8 cellular contexts compared by ENCODE assay signal in the genomic region with DNA sequence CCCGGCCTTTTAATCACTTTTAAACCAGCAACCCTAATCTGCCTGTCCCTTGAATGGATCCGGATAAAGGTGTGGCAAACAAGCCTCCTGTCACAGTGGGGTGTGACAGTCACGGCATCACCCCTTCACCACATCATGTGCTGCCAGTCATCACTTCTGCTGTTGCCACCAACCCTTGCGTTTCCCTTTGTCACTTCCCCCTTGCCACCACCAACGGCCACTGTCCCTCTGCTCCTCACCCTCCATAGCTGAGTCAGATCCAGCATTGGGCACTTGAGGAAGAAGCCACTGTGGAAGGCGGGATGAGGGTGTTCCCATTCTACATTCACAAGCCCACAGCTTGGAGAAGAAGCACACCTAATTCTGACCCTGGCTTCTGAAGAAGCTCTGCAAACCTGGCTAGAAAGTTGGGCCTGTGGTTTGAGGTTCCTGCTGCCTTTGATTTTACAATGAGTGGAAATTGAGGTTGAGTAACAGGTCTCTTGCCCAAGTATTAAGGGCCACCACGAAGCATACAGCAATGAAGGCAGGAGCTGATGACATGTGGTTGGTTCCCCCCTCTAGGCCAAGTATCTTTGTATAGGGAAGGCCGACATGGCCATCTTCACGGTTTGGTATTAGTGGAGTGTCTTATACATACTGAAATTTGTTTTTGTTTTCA. TPM values are rescaled to one million over a fixed set of nuclear protein-coding genes. Genes with fewer than 3 reads are reported as not detected.
A peak's percentile ranks its signal among the peaks of the same experiment; 100 is the strongest.
DNase-seq lines count a peak whose midpoint lies in the region; ATAC-seq and TF ChIP-seq lines count a peak whose summit lies in the region.

No MANE protein-coding gene starts in this region.

- no peaks in the 10 kb centered on the region for H3K27me3 ChIP-seq in transverse colon

- no peak for TF ChIP-seq EP300 in transverse colon (IDR thresholded peaks at IDR 0.05; ENCODE audit: low read depth)

- no peaks in the 10 kb centered on the region for H3K9me3 ChIP-seq in transverse colon

- H3K4me3 Mint-ChIP-seq in CD14-positive monocyte (peak overlapping the region; percentile 41 to 46), memory B cell (peak overlapping the region; percentile 30)

- peaks cover 75% of the 10 kb centered on the region for H3K4me1 Mint-ChIP-seq in CD14-positive monocyte
- peaks cover 19% of the 10 kb centered on the region for H3K4me1 Mint-ChIP-seq in memory B cell

- no peaks in the 10 kb centered on the region for H3K36me3 ChIP-seq in transverse colon

- peak overlapping the region; percentile 97 to 99 (median 99) for H3K27ac Mint-ChIP-seq in CD14-positive monocyte
- H3K27ac Mint-ChIP-seq in memory B cell = peak overlapping the region; percentile 93

- no peak for TF ChIP-seq POLR2A in transverse colon (IDR thresholded peaks at IDR 0.05)

- peak; percentile 98 for DNase-seq in CD14-positive monocyte (ENCODE audit: low spot score)
- peak; percentile 98 for DNase-seq in MV-4-11 (lab: John Stamatoyannopoulos, UW)
- DNase-seq in activated T-cell treated with anti-CD3 and anti-CD28 coated beads, Interleukin-2, amount 50 U/mL, for 1 hour = peak; percentile 61
- DNase-seq in memory B cell (ENCODE audit: low spot score in 2 of 2) = peak; percentile 51 to 66
- peak; percentile 46 for DNase-seq in transverse colon
- no peak for DNase-seq in GM19240 (ENCODE audit: insufficient read length, low spot score)
- no peak for DNase-seq in middle frontal gyrus (ENCODE audit: extremely low spot score, low spot score)
- DNase-seq in NCI-H1436 (lab: John Stamatoyannopoulos, UW) = no peak

- intact Hi-C loops in CD14-positive monocyte (cut with micrococcal nuclease) = loop anchor here (5.0 to 10.0 kb wide), 6 partner anchors 44 to 316 kb away; a partner anchor contains a TSS
- intact Hi-C loops in transverse colon (cut with DNase I; ENCODE audit: low total_unique reads) = no loop called here

- WGBS in transverse colon (ENCODE audit: low coverage in 1 of 2), 2 donors = 77 to 100% methylated on average over 1 to 9 of the region's 9 CpGs

- peaks cover 0 to 7% of the 10 kb centered on the region in 2 donors for H3K36me3 Mint-ChIP-seq in CD14-positive monocyte
- no peaks in the 10 kb centered on the region for H3K36me3 Mint-ChIP-seq in memory B cell

- ATAC-seq in memory B cell (ENCODE audit: low read depth) = peak; percentile 99

- no peaks in the 10 kb centered on the region for H3K4me1 ChIP-seq in transverse colon

- H3K27me3 Mint-ChIP-seq in CD14-positive monocyte (ENCODE audit: low read depth in 3 of 3) (peaks cover 0 to 2% (median 0%) of the 10 kb centered on the region in 3 donors), memory B cell (no peaks in the 10 kb centered on the region)

- in situ Hi-C loops in transverse colon (cut with MboI; ENCODE audit: low pct_ligation_motif_present in 1 of 4, low pct_unique_long_range_greater_than_20kb in 1 of 4, low sequenced_read_pairs in 3 of 4) = no loop called here

- no peak overlapping the region for H3K27ac ChIP-seq in transverse colon

- TF ChIP-seq CTCF in CD14-positive monocyte (IDR thresholded peaks at IDR 0.05) = no peak
- TF ChIP-seq CTCF in transverse colon (IDR thresholded peaks at IDR 0.05) = no peak

- H3K4me3 ChIP-seq in transverse colon = no peak overlapping the region

- H3K9me3 Mint-ChIP-seq in CD14-positive monocyte (peaks cover 0 to 5% (median 0%) of the 10 kb centered on the region in 7 donors), memory B cell (no peaks in the 10 kb centered on the region)

RNA-seq across cellular contexts. Expression of a gene that starts 22.9 kb away (rescaled TPM):
- polyA plus RNA-seq in CD14-positive monocyte = 10 to 100 TPM; 46.2 to 53.0 TPM
- 10 to 100 TPM; 20.5 to 42.3 (median 37.4) TPM for total RNA-seq in transverse colon

Comparison
In these comparisons a context has a peak if more than half of its experiments do, and no peak if none do; other contexts are left out.
1. DNase-seq: peak in CD14-positive monocyte (single experiment), MV-4-11 (single experiment), activated T-cell treated with anti-CD3 and anti-CD28 coated beads, Interleukin-2, amount 50 U/mL, for 1 hour (single experiment), memory B cell (2 of 2) and transverse colon (single experiment); none in GM19240 (single experiment), middle frontal gyrus (single experiment) and NCI-H1436 (single experiment).